In genomic region chr7:17680943-17681351, GRCh38 we compare ENCODE assay signal across 8 cellular contexts.
DNase-seq lines count a peak whose midpoint lies in the region; ATAC-seq and TF ChIP-seq lines count a peak whose summit lies in the region.

No MANE protein-coding gene starts in this region.

- H3K79me2 ChIP-seq in DOHH2 (ENCODE audit: control insufficient read depth, low read length) = no peaks in the 10 kb centered on the region
- no peaks in the 10 kb centered on the region for H3K79me2 ChIP-seq in Loucy (ENCODE audit: insufficient read depth, low read length)

- H3K9ac ChIP-seq in Loucy (ENCODE audit: low read depth, low read length, poor library complexity, severe bottlenecking) = no peak overlapping the region

- TF ChIP-seq CTCF in DOHH2 (IDR thresholded peaks at IDR 0.05; ENCODE audit: low read depth, low read length, poor library complexity, severe bottlenecking) (peak; percentile 78), Loucy (conservative IDR thresholded peaks at IDR 0.05; ENCODE audit: low read length) (peak; percentile 82), lung (IDR thresholded peaks at IDR 0.05; ENCODE audit: control extremely low read depth, extremely low read depth) (peak; percentile 25), mucosa of descending colon (IDR thresholded peaks at IDR 0.05) (no peak)

- DNase-seq in central memory CD4-positive, alpha-beta T cell = peak; percentile 5
- DNase-seq in lung (ENCODE audit: low spot score) = no peak
- no peak for DNase-seq in mucosa of descending colon
- no peak for DNase-seq in activated CD4-positive, alpha-beta T cell treated with anti-CD3 and anti-CD28 coated beads for 48 hours
- no peak for DNase-seq in T1000 (lab: John Stamatoyannopoulos, UW)

- WGBS in lung, 2 donors = 31 to 43% methylated on average over 5 of the region's 5 CpGs

- H3F3A ChIP-seq in DOHH2 (ENCODE audit: control insufficient read depth, insufficient read depth) = no peaks in the 10 kb centered on the region
- no peaks in the 10 kb centered on the region for H3F3A ChIP-seq in Loucy (ENCODE audit: low read depth)

- H3K27me3 ChIP-seq in DOHH2 (ENCODE audit: control insufficient read depth, low read length) (peaks cover 4% of the 10 kb centered on the region; the same call in 1 of the 2 replicates), Loucy (ENCODE audit: insufficient read depth, low read length, poor library complexity, severe bottlenecking) (no peaks in the 10 kb centered on the region), lung (ENCODE audit: control insufficient read depth, insufficient read depth) (no peaks in the 10 kb centered on the region)

- H4K20me1 ChIP-seq in DOHH2 (ENCODE audit: control insufficient read depth, insufficient read depth, low read depth, low read length) = no peaks in the 10 kb centered on the region
- no peaks in the 10 kb centered on the region for H4K20me1 ChIP-seq in Loucy (ENCODE audit: insufficient read depth, low read length, poor library complexity, severe bottlenecking)

- H2AFZ ChIP-seq in Loucy (ENCODE audit: low read length) = no peak overlapping the region; the same call in 1 of the 2 replicates

- H3K27ac ChIP-seq in DOHH2 (ENCODE audit: low read depth, low read length) (no peak overlapping the region), lung (ENCODE audit: low read depth in 1 of 2, low read length in 1 of 2) (no peak overlapping the region)

- peaks cover 5% of the 10 kb centered on the region; the same call in 1 of the 2 replicates for H3K4me1 ChIP-seq in DOHH2 (ENCODE audit: control insufficient read depth, low read length)
- H3K4me1 ChIP-seq in Loucy (ENCODE audit: insufficient read depth, low read length, poor library complexity, severe bottlenecking) = no peaks in the 10 kb centered on the region
- peaks cover 0 to 1% of the 10 kb centered on the region in 2 donors for H3K4me1 ChIP-seq in lung (ENCODE audit: control insufficient read depth in 2 of 2, insufficient read depth in 2 of 2, low read length in 2 of 2)
- H3K4me1 ChIP-seq in mucosa of descending colon (ENCODE audit: low read depth) = no peaks in the 10 kb centered on the region

- H3K9me2 ChIP-seq in DOHH2 (replicated peaks; ENCODE audit: control insufficient read depth, low read length) = no peaks in the 10 kb centered on the region
- H3K9me2 ChIP-seq in Loucy (replicated peaks; ENCODE audit: low read depth, low read length) = no peaks in the 10 kb centered on the region

- H3K36me3 ChIP-seq in DOHH2 (ENCODE audit: control insufficient read depth, low read length) = no peaks in the 10 kb centered on the region
- no peaks in the 10 kb centered on the region for H3K36me3 ChIP-seq in Loucy (ENCODE audit: insufficient read depth, low read length)
- H3K36me3 ChIP-seq in lung (ENCODE audit: control insufficient read depth in 2 of 2, insufficient read depth in 2 of 2, low read length in 2 of 2) = no peaks in the 10 kb centered on the region
- H3K36me3 ChIP-seq in mucosa of descending colon (ENCODE audit: low read depth) = no peaks in the 10 kb centered on the region

- H3K4me3 ChIP-seq in DOHH2 (ENCODE audit: low read length) (no peak overlapping the region), Loucy (ENCODE audit: low read length, poor library complexity, severe bottlenecking) (no peak overlapping the region), lung (no peak overlapping the region), mucosa of descending colon (no peak overlapping the region)

- H3K4me2 ChIP-seq in DOHH2 (ENCODE audit: low read length) (no peak overlapping the region), Loucy (ENCODE audit: low read depth, low read length, poor library complexity, severe bottlenecking) (no peak overlapping the region)

- no peak for ATAC-seq in lung (ENCODE audit: insufficient read depth, low FRiP score)
- no peak for ATAC-seq in HG02798 (IDR thresholded peaks at IDR 0.05; ENCODE audit: poor library complexity, unreplicated experiment)
- no peak for ATAC-seq in mucosa of descending colon

- intact Hi-C loops in mucosa of descending colon (cut with DNase I, micrococcal nuclease) = loop anchor here in 1 of 2 donors (10.0 kb wide), 1 partner anchor 664 kb away; no protein-coding TSS in a partner anchor

- H3K9me3 ChIP-seq in DOHH2 (ENCODE audit: control insufficient read depth, insufficient read depth, low read length) = no peaks in the 10 kb centered on the region
- H3K9me3 ChIP-seq in Loucy (ENCODE audit: insufficient read depth, low read depth, low read length) = no peaks in the 10 kb centered on the region
- no peaks in the 10 kb centered on the region for H3K9me3 ChIP-seq in lung (ENCODE audit: control insufficient read depth in 2 of 2, insufficient read depth in 1 of 2, low read length in 1 of 2)
- H3K9me3 ChIP-seq in mucosa of descending colon = no peaks in the 10 kb centered on the region
